ENCODE assay signal across 8 cellular contexts in the genomic region with DNA sequence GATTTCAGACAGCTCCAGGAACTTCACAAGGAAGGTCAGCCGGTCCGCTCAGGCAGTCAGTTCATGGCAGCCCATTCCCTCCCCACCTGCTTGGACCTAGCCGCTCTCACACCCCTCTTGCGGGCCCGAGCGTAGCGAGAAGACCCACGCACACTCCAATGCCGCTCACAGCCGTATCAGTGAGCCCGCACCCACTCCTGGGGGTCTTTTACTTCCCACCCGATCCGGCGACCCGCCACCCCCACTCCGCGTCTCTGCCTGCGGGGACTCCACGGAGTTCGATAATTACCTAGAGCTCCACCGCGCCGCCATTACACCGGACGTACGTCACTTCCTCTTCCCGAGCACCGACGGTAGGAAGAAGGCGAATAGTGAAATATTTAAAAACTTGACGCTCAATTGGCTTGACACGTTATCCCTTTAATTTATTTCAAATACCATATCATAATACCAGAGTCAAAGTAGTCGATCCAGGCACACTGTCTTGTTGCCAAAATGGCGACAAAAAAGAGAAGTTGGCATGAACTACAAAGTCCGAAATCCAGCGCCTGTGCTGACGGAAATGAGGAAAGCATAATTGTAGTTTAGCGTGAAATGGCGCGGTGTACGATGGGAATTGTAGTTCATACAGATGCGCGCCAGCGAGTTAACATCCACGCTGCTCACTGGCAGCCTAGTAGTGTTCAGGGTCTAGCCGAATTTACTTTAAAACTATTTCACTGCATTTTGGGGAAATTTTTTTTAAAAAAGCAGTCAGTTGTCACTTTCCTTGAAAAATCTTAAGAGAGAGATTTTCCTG. TPM values are rescaled to one million over a fixed set of nuclear protein-coding genes. Genes with fewer than 3 reads are reported as not detected.
DNase-seq lines count a peak whose midpoint lies in the region; ATAC-seq and TF ChIP-seq lines count a peak whose summit lies in the region.

TSS of gene CWC22 (minus strand) at position 517 of the 799 bp plus-strand sequence. CDS start 13,956 bp downstream, outside the sequence.

- H3K9me3 ChIP-seq in heart right ventricle (no peaks in the 10 kb centered on the region), upper lobe of left lung (no peaks in the 10 kb centered on the region)

- in situ Hi-C loops in GM13976 (cut with MboI; ENCODE audit: low sequenced_read_pairs, unreplicated experiment), result no loop called here

- TF ChIP-seq POLR2A in upper lobe of left lung (IDR thresholded peaks at IDR 0.05), result peak in 3 of 4 donors; percentile 27 to 64 (median 45)

- H3K27me3 ChIP-seq in heart right ventricle (no peaks in the 10 kb centered on the region), upper lobe of left lung (no peaks in the 10 kb centered on the region)

- intact Hi-C loops in T-helper 1 cell treated with Interleukin-12 subunit alpha and Interleukin-12 subunit beta and Interleukin-4 antibody, amounts not matched to agents 30 ng/mL and 1 ng/mL, for 36 hours (cut with micrococcal nuclease), result loop anchor here (1.0 to 10.0 kb wide), 13 partner anchors 744 to 1895 kb away; partner anchors contain the start of genes FKBP7, ITPRID2, OSBPL6 and PJVK
- intact Hi-C loops in heart right ventricle (cut with DNase I), result no loop called here
- intact Hi-C loops in posterior cingulate gyrus (cut with DNase I), result no loop called here

- no peak for TF ChIP-seq CTCF in GM13976 (IDR thresholded peaks at IDR 0.05; ENCODE audit: borderline replicate concordance, control extremely low read depth, extremely low read depth, insufficient read depth, missing control alignments)
- no peak for TF ChIP-seq CTCF in heart right ventricle (IDR thresholded peaks at IDR 0.05)
- TF ChIP-seq CTCF in upper lobe of left lung (IDR thresholded peaks at IDR 0.05), result no peak

- peak; percentile 98 for ATAC-seq in HG02870 (IDR thresholded peaks at IDR 0.05; ENCODE audit: unreplicated experiment)
- peak; percentile 96 to 99 (median 98) for ATAC-seq in heart right ventricle
- peak; percentile 95 to 98 for ATAC-seq in upper lobe of left lung (ENCODE audit: low FRiP score in 2 of 2)

- peak in 2 of 4 donors; percentile 12 to 23 for TF ChIP-seq EP300 in upper lobe of left lung (IDR thresholded peaks at IDR 0.05)

- 0 to 1% methylated on average over 46 of the region's 46 CpGs for WGBS in heart right ventricle, 2 donors
- WGBS in upper lobe of left lung, 2 donors, result 0% methylated on average over 28 to 46 of the region's 46 CpGs

- H3K4me1 ChIP-seq in heart right ventricle, result peaks cover 0 to 34% (median 16%) of the 10 kb centered on the region in 9 donors
- H3K4me1 ChIP-seq in upper lobe of left lung, result peaks cover 10 to 23% (median 13%) of the 10 kb centered on the region in 4 donors

- H3K36me3 ChIP-seq in heart right ventricle (no peaks in the 10 kb centered on the region), upper lobe of left lung (no peaks in the 10 kb centered on the region)

- H3K27ac ChIP-seq in heart right ventricle (peak within 1 kb of the TSS; percentile 79 to 97 (median 93)), upper lobe of left lung (peak within 1 kb of the TSS; percentile 93 to 96 (median 95))

- H3K4me3 ChIP-seq in heart right ventricle (peak within 1 kb of the TSS; percentile 62 to 99 (median 87)), upper lobe of left lung (peak within 1 kb of the TSS; percentile 56 to 88 (median 76))

- DNase-seq in GM13976 (ENCODE audit: low spot score) (peak; percentile 68), NCI-H146 treated with DMSO at 0.1 percent for 48 hours (lab: John Stamatoyannopoulos, UW; ENCODE audit: unreplicated experiment) (peak; percentile 83), amniotic epithelial cell (ENCODE audit: low read depth) (peak; percentile 89), heart right ventricle (peak; percentile 72 to 93), posterior cingulate gyrus (peak; percentile 76 to 97 (median 87)), upper lobe of left lung (peak; percentile 91)

RNA-seq across cellular contexts. Expression of gene CWC22, which starts in this region (rescaled TPM):
- total RNA-seq in T-helper 1 cell treated with Interleukin-12 subunit alpha and Interleukin-12 subunit beta and Interleukin-4 antibody, amounts not matched to agents 30 ng/mL and 1 ng/mL, for 36 hours, result 24.0 and 24.1 TPM in 2 replicates
- total RNA-seq in heart right ventricle (10 to 100 TPM in 9 of 10 donors, 1 to 10 TPM in 1; 9.8 to 16.0 (median 13.1) TPM), upper lobe of left lung (10 to 100 TPM in 5 of 6 donors, 1 to 10 TPM in 1; 9.5 to 31.5 (median 17.3) TPM)
- 1 to 10 TPM; 5.6 to 7.0 TPM for polyA plus RNA-seq in heart right ventricle

Comparison
In these comparisons a context has a peak if more than half of its experiments do, and no peak if none do; other contexts are left out.
1. Peak in every context shown above with its lines: DNase-seq, ATAC-seq, H3K4me3 ChIP-seq and H3K27ac ChIP-seq.